14 cellular contexts compared by ENCODE assay signal in the genomic region with DNA sequence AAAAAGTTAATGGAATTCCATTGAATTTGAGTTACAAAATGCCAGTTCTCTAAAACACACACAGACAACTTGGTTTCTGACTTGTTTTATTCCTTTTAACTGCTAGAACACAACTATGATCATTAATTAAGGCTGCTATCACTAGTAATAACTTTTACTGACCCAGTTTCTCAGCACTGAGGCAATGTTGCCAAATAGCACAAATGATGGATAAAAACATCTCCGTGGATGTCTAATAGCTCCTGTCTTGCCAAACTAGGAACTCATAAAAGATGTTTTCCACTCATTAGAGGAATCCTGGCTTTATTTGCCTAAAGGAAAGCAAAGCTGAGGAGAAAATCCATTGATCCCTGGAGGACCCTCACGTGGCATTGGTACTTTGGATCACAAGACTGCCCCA.
DNase-seq lines count a peak whose midpoint lies in the region; ATAC-seq, FAIRE-seq and TF ChIP-seq lines count a peak whose summit lies in the region.
"Had no signal": no experiment of that assay in that cellular context is flagged by ENCODE, and none has a peak within 500 bp of the region (broad histone marks: within the 10 kb centered on the region; RNA-seq: fewer than 3 reads in every experiment).

No MANE protein-coding gene starts in this region.

- H3K4me1 ChIP-seq in gastroesophageal sphincter (peaks cover 0 to 15% (median 4%) of the 10 kb centered on the region in 3 donors), sigmoid colon (peaks cover 0 to 11% (median 7%) of the 10 kb centered on the region in 4 donors), smooth muscle cell (ENCODE audit: low read depth) (no peaks in the 10 kb centered on the region)

- H3K4me3 ChIP-seq in gastroesophageal sphincter, result no peak overlapping the region
- H3K4me3 ChIP-seq in sigmoid colon, result no peak overlapping the region
- H3K4me3 ChIP-seq in smooth muscle cell, result no peak overlapping the region

- no peak for TF ChIP-seq EP300 in gastroesophageal sphincter (IDR thresholded peaks at IDR 0.05)
- no peak for TF ChIP-seq EP300 in sigmoid colon (IDR thresholded peaks at IDR 0.05)

- 34 to 41% methylated on average over 2 of the region's 2 CpGs for WGBS in gastroesophageal sphincter (ENCODE audit: low coverage in 1 of 2), 2 donors
- 58 to 77% methylated on average over 2 of the region's 2 CpGs for WGBS in sigmoid colon, 2 donors
- 87% methylated on average over 2 of the region's 2 CpGs for WGBS in smooth muscle cell (ENCODE audit: low lambda C conversion rate)

- TF ChIP-seq POLR2A in gastroesophageal sphincter (IDR thresholded peaks at IDR 0.05) (no peak), sigmoid colon (IDR thresholded peaks at IDR 0.05) (no peak)

- peak overlapping the region; percentile 23 for H3K27ac Mint-ChIP-seq in activated naive CD8-positive, alpha-beta T cell treated with anti-CD3 and anti-CD28 coated beads for 36 hours
- no peak overlapping the region for H3K27ac Mint-ChIP-seq in activated naive CD8-positive, alpha-beta T cell treated with anti-CD3 and anti-CD28 coated beads, Interleukin-2, amount 50 U/mL, for 24 hours
- H3K27ac Mint-ChIP-seq: CD8-positive, alpha-beta T cell had no signal

- H3K9me3 ChIP-seq in gastroesophageal sphincter (no peaks in the 10 kb centered on the region), sigmoid colon (no peaks in the 10 kb centered on the region), smooth muscle cell (replicated peaks; ENCODE audit: low read depth) (no peaks in the 10 kb centered on the region)

- H3K4me2 ChIP-seq in smooth muscle cell, result no peak overlapping the region

- no peak overlapping the region for H2AFZ ChIP-seq in smooth muscle cell (ENCODE audit: low read depth)

- DNase-seq in activated naive CD8-positive, alpha-beta T cell treated with anti-CD3 and anti-CD28 coated beads for 36 hours, result no peak
- no peak for DNase-seq in activated naive CD8-positive, alpha-beta T cell treated with anti-CD3 and anti-CD28 coated beads, Interleukin-2, amount 50 U/mL, for 24 hours
- DNase-seq in amniotic epithelial cell (ENCODE audit: low read depth) (peak; percentile 38), sigmoid colon (no peak), HPDE6-E6E7 (ENCODE audit: extremely low spot score) (no peak), smooth muscle cell (lab: John Stamatoyannopoulos, UW; ENCODE audit: unreplicated experiment) (no peak), GM19239 (ENCODE audit: insufficient read length, low spot score) (no peak)
- DNase-seq: GOT3, NCI-H446 treated with DMSO at 0.1 percent for 48 hours had no signal

- H3K4me1 Mint-ChIP-seq in activated naive CD8-positive, alpha-beta T cell treated with anti-CD3 and anti-CD28 coated beads for 36 hours, result peaks cover 9% of the 10 kb centered on the region
- peaks cover 24% of the 10 kb centered on the region for H3K4me1 Mint-ChIP-seq in activated naive CD8-positive, alpha-beta T cell treated with anti-CD3 and anti-CD28 coated beads, Interleukin-2, amount 50 U/mL, for 24 hours

- H4K20me1 ChIP-seq in smooth muscle cell (ENCODE audit: low read depth), result no peaks in the 10 kb centered on the region

- H3K9ac ChIP-seq in smooth muscle cell (ENCODE audit: low read depth), result no peak overlapping the region

- TF ChIP-seq CTCF in gastroesophageal sphincter (IDR thresholded peaks at IDR 0.05) (no peak), sigmoid colon (IDR thresholded peaks at IDR 0.05) (no peak), smooth muscle cell (IDR thresholded peaks at IDR 0.05; ENCODE audit: borderline replicate concordance, insufficient read depth, poor library complexity, severe bottlenecking) (no peak)

- no peaks in the 10 kb centered on the region for H3K27me3 Mint-ChIP-seq in activated naive CD8-positive, alpha-beta T cell treated with anti-CD3 and anti-CD28 coated beads for 36 hours
- H3K27me3 Mint-ChIP-seq in activated naive CD8-positive, alpha-beta T cell treated with anti-CD3 and anti-CD28 coated beads, Interleukin-2, amount 50 U/mL, for 24 hours, result no peaks in the 10 kb centered on the region
- H3K27me3 Mint-ChIP-seq: IgD-negative memory B cell had no signal

- no peak for FAIRE-seq in GM19239 (lab: Jason Lieb, UNC)
- FAIRE-seq: GM12892 had no signal

- peaks cover 0 to 29% of the 10 kb centered on the region in 2 donors for H3K36me3 ChIP-seq in gastroesophageal sphincter
- peaks cover 0 to 9% (median 0%) of the 10 kb centered on the region in 4 donors for H3K36me3 ChIP-seq in sigmoid colon
- no peaks in the 10 kb centered on the region for H3K36me3 ChIP-seq in smooth muscle cell (ENCODE audit: low read depth)

- H3F3A ChIP-seq in smooth muscle cell (ENCODE audit: low read depth), result no peaks in the 10 kb centered on the region

- no peaks in the 10 kb centered on the region for H3K79me2 ChIP-seq in smooth muscle cell (ENCODE audit: low read depth)

- intact Hi-C loops in sigmoid colon (cut with DNase I), result loop anchor here (1.0 to 5.0 kb wide), 2 partner anchors 117 to 138 kb away; no protein-coding TSS in a partner anchor

- H3K4me3 Mint-ChIP-seq in activated naive CD8-positive, alpha-beta T cell treated with anti-CD3 and anti-CD28 coated beads for 36 hours, result no peak overlapping the region
- H3K4me3 Mint-ChIP-seq in activated naive CD8-positive, alpha-beta T cell treated with anti-CD3 and anti-CD28 coated beads, Interleukin-2, amount 50 U/mL, for 24 hours, result no peak overlapping the region
- H3K4me3 Mint-ChIP-seq: CD8-positive, alpha-beta T cell; IgD-negative memory B cell had no signal

- H3K27ac ChIP-seq in gastroesophageal sphincter, result peak overlapping the region in 3 of 4 donors; percentile 45 to 50 (median 47)
- peak overlapping the region in 3 of 4 donors; percentile 18 to 30 (median 28) for H3K27ac ChIP-seq in sigmoid colon
- H3K27ac ChIP-seq in smooth muscle cell (ENCODE audit: low read depth), result no peak overlapping the region
- H3K27ac ChIP-seq: 22Rv1 had no signal

- ATAC-seq in activated naive CD8-positive, alpha-beta T cell treated with anti-CD3 and anti-CD28 coated beads, Interleukin-2, amount 50 U/mL, for 24 hours, result no peak
- ATAC-seq in gastroesophageal sphincter, result no peak

- no peaks in the 10 kb centered on the region for H3K27me3 ChIP-seq in gastroesophageal sphincter
- H3K27me3 ChIP-seq in sigmoid colon, result no peaks in the 10 kb centered on the region
- no peaks in the 10 kb centered on the region for H3K27me3 ChIP-seq in smooth muscle cell (ENCODE audit: low read depth)

- peaks cover 43% of the 10 kb centered on the region for H3K36me3 Mint-ChIP-seq in activated naive CD8-positive, alpha-beta T cell treated with anti-CD3 and anti-CD28 coated beads for 36 hours
- peaks cover 40% of the 10 kb centered on the region for H3K36me3 Mint-ChIP-seq in activated naive CD8-positive, alpha-beta T cell treated with anti-CD3 and anti-CD28 coated beads, Interleukin-2, amount 50 U/mL, for 24 hours (ENCODE audit: low read depth)

- H3K9me3 Mint-ChIP-seq in activated naive CD8-positive, alpha-beta T cell treated with anti-CD3 and anti-CD28 coated beads for 36 hours, result peaks cover 23% of the 10 kb centered on the region
- peaks cover 11% of the 10 kb centered on the region for H3K9me3 Mint-ChIP-seq in activated naive CD8-positive, alpha-beta T cell treated with anti-CD3 and anti-CD28 coated beads, Interleukin-2, amount 50 U/mL, for 24 hours
